13 cellular contexts compared by ENCODE assay signal in genomic region chr12:108646597-108647190, GRCh38. TPM values are rescaled to one million over a fixed set of nuclear protein-coding genes. Genes with fewer than 3 reads are reported as not detected.
DNase-seq lines count a peak whose midpoint lies in the region; ATAC-seq lines count a peak whose summit lies in the region.
"Had no signal": no experiment of that assay in that cellular context is flagged by ENCODE, and none has a peak within 500 bp of the region (broad histone marks: within the 10 kb centered on the region; RNA-seq: fewer than 3 reads in every experiment).

No MANE protein-coding gene starts in this region.

- POLR2A ChIA-PET in activated CD4-positive, alpha-beta T cell treated with anti-CD3 and anti-CD28 coated beads, Interleukin-2, amount 10 ng/mL, durations not matched to agents 7 days and 5 days (lab: Charles Lee) = no interaction called here
- POLR2A ChIA-PET in activated CD8-positive, alpha-beta T cell treated with anti-CD3 and anti-CD28 coated beads, Interleukin-2, amount 10 ng/mL, durations not matched to agents 7 days and 5 days (lab: Charles Lee) = interaction anchor here (0.6 to 3.6 kb wide), 5 partner anchors 9 to 86 kb away, joined by 3 to 25 read pairs (median 5); partner anchors contain the start of genes SART3 and SELPLG

- ATAC-seq in activated CD8-positive, alpha-beta T cell treated with anti-CD3 and anti-CD28 coated beads, Interleukin-2, amount 10 ng/mL, durations not matched to agents 7 days and 5 days = no peak
- no peak for ATAC-seq in stimulated activated memory B cell treated with anti-CD40 and anti-IgM and Interleukin-4, amounts not matched to agents 10 μg/mL and 1 μg/mL and 100 μg/mL, for 72 hours
- no peak for ATAC-seq in GM21723 (IDR thresholded peaks at IDR 0.05; ENCODE audit: unreplicated experiment)
- ATAC-seq in left ventricle myocardium superior = no peak

- DNase-seq in activated CD4-positive, alpha-beta T cell treated with anti-CD3 and anti-CD28 coated beads, Interleukin-2, amount 10 ng/mL, durations not matched to agents 7 days and 5 days = no peak
- no peak for DNase-seq in activated CD4-positive, alpha-beta T cell treated with anti-CD3 and anti-CD28 coated beads, Interleukin-2, amount 50 U/mL, for 4 hours
- no peak for DNase-seq in activated CD8-positive, alpha-beta T cell treated with anti-CD3 and anti-CD28 coated beads, Interleukin-2, amount 10 ng/mL, durations not matched to agents 7 days and 5 days
- DNase-seq in fibroblast of peridontal ligament (ENCODE audit: extremely low read depth) = peak; percentile 46
- no peak for DNase-seq in left ventricle myocardium superior
- DNase-seq in DMS53 treated with DMSO at 0.1 percent for 48 hours (lab: John Stamatoyannopoulos, UW; ENCODE audit: unreplicated experiment) = no peak
- DNase-seq: effector CD4-positive, alpha-beta T cell; hippocampal formation; KG1; NCI-H2029 treated with DMSO at 0.1 percent for 48 hours; SIG-M5 had no signal

- H3K4me3 Mint-ChIP-seq in activated CD4-positive, alpha-beta T cell treated with anti-CD3 and anti-CD28 coated beads, Interleukin-2, amount 10 ng/mL, durations not matched to agents 7 days and 5 days = peak overlapping the region; percentile 40
- no peak overlapping the region for H3K4me3 Mint-ChIP-seq in activated CD8-positive, alpha-beta T cell treated with anti-CD3 and anti-CD28 coated beads, Interleukin-2, amount 10 ng/mL, durations not matched to agents 7 days and 5 days
- no peak overlapping the region for H3K4me3 Mint-ChIP-seq in stimulated activated memory B cell treated with anti-CD40 and anti-IgM and Interleukin-4, amounts not matched to agents 10 μg/mL and 1 μg/mL and 100 μg/mL, for 72 hours

- no peaks in the 10 kb centered on the region for H3K27me3 Mint-ChIP-seq in activated CD4-positive, alpha-beta T cell treated with anti-CD3 and anti-CD28 coated beads, Interleukin-2, amount 10 ng/mL, durations not matched to agents 7 days and 5 days
- no peaks in the 10 kb centered on the region for H3K27me3 Mint-ChIP-seq in activated CD8-positive, alpha-beta T cell treated with anti-CD3 and anti-CD28 coated beads, Interleukin-2, amount 10 ng/mL, durations not matched to agents 7 days and 5 days (ENCODE audit: low read depth)
- H3K27me3 Mint-ChIP-seq in stimulated activated memory B cell treated with anti-CD40 and anti-IgM and Interleukin-4, amounts not matched to agents 10 μg/mL and 1 μg/mL and 100 μg/mL, for 72 hours = no peaks in the 10 kb centered on the region

- peak overlapping the region; percentile 89 for H3K27ac Mint-ChIP-seq in activated CD4-positive, alpha-beta T cell treated with anti-CD3 and anti-CD28 coated beads, Interleukin-2, amount 10 ng/mL, durations not matched to agents 7 days and 5 days
- peak overlapping the region; percentile 84 for H3K27ac Mint-ChIP-seq in activated CD8-positive, alpha-beta T cell treated with anti-CD3 and anti-CD28 coated beads, Interleukin-2, amount 10 ng/mL, durations not matched to agents 7 days and 5 days
- peak overlapping the region; percentile 57 for H3K27ac Mint-ChIP-seq in stimulated activated memory B cell treated with anti-CD40 and anti-IgM and Interleukin-4, amounts not matched to agents 10 μg/mL and 1 μg/mL and 100 μg/mL, for 72 hours

- H3K9me3 Mint-ChIP-seq in activated CD4-positive, alpha-beta T cell treated with anti-CD3 and anti-CD28 coated beads, Interleukin-2, amount 10 ng/mL, durations not matched to agents 7 days and 5 days = no peaks in the 10 kb centered on the region
- no peaks in the 10 kb centered on the region for H3K9me3 Mint-ChIP-seq in activated CD8-positive, alpha-beta T cell treated with anti-CD3 and anti-CD28 coated beads, Interleukin-2, amount 10 ng/mL, durations not matched to agents 7 days and 5 days (ENCODE audit: insufficient read depth)
- no peaks in the 10 kb centered on the region for H3K9me3 Mint-ChIP-seq in stimulated activated memory B cell treated with anti-CD40 and anti-IgM and Interleukin-4, amounts not matched to agents 10 μg/mL and 1 μg/mL and 100 μg/mL, for 72 hours

- peaks cover 22% of the 10 kb centered on the region for H3K36me3 Mint-ChIP-seq in activated CD4-positive, alpha-beta T cell treated with anti-CD3 and anti-CD28 coated beads, Interleukin-2, amount 10 ng/mL, durations not matched to agents 7 days and 5 days (ENCODE audit: low read depth)
- peaks cover 38% of the 10 kb centered on the region for H3K36me3 Mint-ChIP-seq in activated CD8-positive, alpha-beta T cell treated with anti-CD3 and anti-CD28 coated beads, Interleukin-2, amount 10 ng/mL, durations not matched to agents 7 days and 5 days (ENCODE audit: low read depth)
- H3K36me3 Mint-ChIP-seq in stimulated activated memory B cell treated with anti-CD40 and anti-IgM and Interleukin-4, amounts not matched to agents 10 μg/mL and 1 μg/mL and 100 μg/mL, for 72 hours = peaks cover 66% of the 10 kb centered on the region

- intact Hi-C loops in left ventricle myocardium superior (cut with micrococcal nuclease) = no loop called here

- CTCF ChIA-PET in activated CD4-positive, alpha-beta T cell treated with anti-CD3 and anti-CD28 coated beads, Interleukin-2, amount 10 ng/mL, durations not matched to agents 7 days and 5 days (lab: Charles Lee) = interaction anchor here (0.6 to 2.9 kb wide), 10 partner anchors 8 to 199 kb away, joined by 3 to 10 read pairs (median 3); partner anchors contain the start of gene SELPLG
- CTCF ChIA-PET in activated CD8-positive, alpha-beta T cell treated with anti-CD3 and anti-CD28 coated beads, Interleukin-2, amount 10 ng/mL, durations not matched to agents 7 days and 5 days (lab: Charles Lee) = interaction anchor here (0.8 to 3.8 kb wide), 15 partner anchors 10 to 185 kb away, joined by 3 to 43 read pairs (median 4); partner anchors contain the start of gene SART3

- H3K4me1 Mint-ChIP-seq in activated CD4-positive, alpha-beta T cell treated with anti-CD3 and anti-CD28 coated beads, Interleukin-2, amount 10 ng/mL, durations not matched to agents 7 days and 5 days = peaks cover 33% of the 10 kb centered on the region
- H3K4me1 Mint-ChIP-seq in activated CD8-positive, alpha-beta T cell treated with anti-CD3 and anti-CD28 coated beads, Interleukin-2, amount 10 ng/mL, durations not matched to agents 7 days and 5 days (ENCODE audit: low read depth) = peaks cover 33% of the 10 kb centered on the region
- H3K4me1 Mint-ChIP-seq in stimulated activated memory B cell treated with anti-CD40 and anti-IgM and Interleukin-4, amounts not matched to agents 10 μg/mL and 1 μg/mL and 100 μg/mL, for 72 hours = peaks cover 38% of the 10 kb centered on the region

RNA-seq across cellular contexts. Expression of gene SELPLG, which starts 13.0 kb away (rescaled TPM):
- total RNA-seq in activated CD4-positive, alpha-beta T cell treated with anti-CD3 and anti-CD28 coated beads, Interleukin-2, amount 10 ng/mL, durations not matched to agents 7 days and 5 days = 100 to 1,000 TPM; 207 to 214 TPM
- 100 to 1,000 TPM; 144 to 150 TPM for total RNA-seq in activated CD8-positive, alpha-beta T cell treated with anti-CD3 and anti-CD28 coated beads, Interleukin-2, amount 10 ng/mL, durations not matched to agents 7 days and 5 days
- 4.1 TPM for total RNA-seq in left ventricle myocardium superior

RNA-seq across cellular contexts. Expression of gene TMEM119, which starts 48.8 kb away (rescaled TPM):
- total RNA-seq in activated CD4-positive, alpha-beta T cell treated with anti-CD3 and anti-CD28 coated beads, Interleukin-2, amount 10 ng/mL, durations not matched to agents 7 days and 5 days = 1 to 10 TPM; 1.2 to 1.7 TPM
- total RNA-seq in activated CD8-positive, alpha-beta T cell treated with anti-CD3 and anti-CD28 coated beads, Interleukin-2, amount 10 ng/mL, durations not matched to agents 7 days and 5 days = not detected
- 1.4 TPM for total RNA-seq in left ventricle myocardium superior

Comparison
In these comparisons a context has a peak if more than half of its experiments do, and no peak if none do; other contexts are left out.
1. RNA of gene SELPLG, which starts 13.0 kb away (total RNA-seq): 207 to 214 TPM in activated CD4-positive, alpha-beta T cell treated with anti-CD3 and anti-CD28 coated beads, Interleukin-2, amount 10 ng/mL, durations not matched to agents 7 days and 5 days and 144 to 150 TPM in activated CD8-positive, alpha-beta T cell treated with anti-CD3 and anti-CD28 coated beads, Interleukin-2, amount 10 ng/mL, durations not matched to agents 7 days and 5 days; 4.1 TPM in left ventricle myocardium superior (single experiment); every median in the first group is over 10 times any median in the second.
2. Peak in every context shown above with its lines, with median percentiles within 50 percentile points of each other: H3K27ac Mint-ChIP-seq.